20 cellular contexts compared by ENCODE assay signal in the genomic region with DNA sequence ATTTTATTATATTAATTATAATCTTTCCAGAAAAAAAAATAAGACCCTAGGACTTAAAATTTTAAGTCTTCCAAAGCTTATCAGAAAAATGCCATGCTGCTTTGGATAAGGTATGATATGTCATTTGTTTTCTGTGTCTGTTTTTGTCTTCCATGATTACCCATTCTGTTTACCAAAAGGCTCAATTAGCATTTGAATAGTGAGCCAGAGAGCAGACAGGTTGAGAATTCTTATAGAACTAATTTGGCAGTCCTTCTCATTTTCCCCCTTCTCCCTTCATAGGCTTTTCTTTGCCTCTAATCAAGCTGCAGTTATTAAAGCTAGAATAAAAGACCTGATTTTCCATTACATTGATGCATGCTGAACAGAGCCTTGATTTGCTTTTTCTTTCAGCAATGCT.
A peak's percentile ranks its signal among the peaks of the same experiment; 100 is the strongest.
DNase-seq lines count a peak whose midpoint lies in the region; ATAC-seq and TF ChIP-seq lines count a peak whose summit lies in the region.
"Had no signal": no experiment of that assay in that cellular context is flagged by ENCODE, and none has a peak within 500 bp of the region (broad histone marks: within the 10 kb centered on the region; RNA-seq: fewer than 3 reads in every experiment).

No MANE protein-coding gene starts in this region.

- no peak for TF ChIP-seq CTCF in left ventricle myocardium inferior (IDR thresholded peaks at IDR 0.05; ENCODE audit: borderline replicate concordance)

- H3K9ac ChIP-seq in NT2/D1 (ENCODE audit: insufficient read length, low read depth): no peak overlapping the region

- no peaks in the 10 kb centered on the region for H3K4me1 Mint-ChIP-seq in natural killer cell treated with Interleukin-12 subunit alpha and Interleukin-12 subunit beta and Interleukin-15 and Interleukin-18, amount 100 ng/mL, for 72 hours (ENCODE audit: low read depth in 2 of 2)

- DNase-seq in NCI-H82 (lab: John Stamatoyannopoulos, UW) (peak; percentile 31), NCI-H82 treated with DMSO at 0.1 percent for 48 hours (lab: John Stamatoyannopoulos, UW; ENCODE audit: unreplicated experiment) (no peak), NT2/D1 (ENCODE audit: low read depth, low spot score) (peak; percentile 27), iPS DF 19.7 (ENCODE audit: low read depth, low spot score) (peak; percentile 33), putamen (ENCODE audit: low spot score) (peak; percentile 35), left ventricle myocardium inferior (no peak)
- DNase-seq in natural killer cell treated with Interleukin-12 subunit alpha and Interleukin-12 subunit beta and Interleukin-15 and Interleukin-18, amount 100 ng/mL, for 72 hours (ENCODE audit: low spot score): no peak
- DNase-seq: 8988T; C1 segment of cervical spinal cord; CD8-positive, alpha-beta T cell; DND-41; H7; HFFc6; Kasumi-1; NCI-H187; NCI-H446; NCI-H526; NK-92 treated with Interleukin-12 subunit alpha and Interleukin-12 subunit beta, amount 100 ng/mL, for 24 hours had no signal

- H3K27me3 ChIP-seq in NT2/D1 (ENCODE audit: insufficient read depth, insufficient read length) (no peaks in the 10 kb centered on the region), left ventricle myocardium inferior (ENCODE audit: low read depth) (no peaks in the 10 kb centered on the region)

- no peak for ATAC-seq in HG03460 (IDR thresholded peaks at IDR 0.05; ENCODE audit: unreplicated experiment)
- ATAC-seq in natural killer cell treated with Interleukin-12 subunit alpha and Interleukin-12 subunit beta and Interleukin-15 and Interleukin-18, amount 100 ng/mL, for 72 hours: no peak
- ATAC-seq: CD8-positive, alpha-beta T cell; Panc1 had no signal

- H3K4me3 Mint-ChIP-seq in natural killer cell treated with Interleukin-12 subunit alpha and Interleukin-12 subunit beta and Interleukin-15 and Interleukin-18, amount 100 ng/mL, for 72 hours: no peak overlapping the region
- H3K4me3 Mint-ChIP-seq: CD8-positive, alpha-beta T cell; HFFc6 had no signal

- H3K27ac ChIP-seq in left ventricle myocardium inferior (replicated peaks): no peak overlapping the region

- H3K27me3 Mint-ChIP-seq in natural killer cell treated with Interleukin-12 subunit alpha and Interleukin-12 subunit beta and Interleukin-15 and Interleukin-18, amount 100 ng/mL, for 72 hours: no peaks in the 10 kb centered on the region

- H3K4me3 ChIP-seq in NT2/D1 (ENCODE audit: insufficient read length, low read depth): no peak overlapping the region
- H3K4me3 ChIP-seq in left ventricle myocardium inferior: no peak overlapping the region

- intact Hi-C loops in left ventricle myocardium inferior (cut with micrococcal nuclease): no loop called here

- peaks cover 4% of the 10 kb centered on the region for H3K9me3 Mint-ChIP-seq in natural killer cell treated with Interleukin-12 subunit alpha and Interleukin-12 subunit beta and Interleukin-15 and Interleukin-18, amount 100 ng/mL, for 72 hours
- H3K9me3 Mint-ChIP-seq: CD8-positive, alpha-beta T cell had no signal

- H3K27ac Mint-ChIP-seq in natural killer cell treated with Interleukin-12 subunit alpha and Interleukin-12 subunit beta and Interleukin-15 and Interleukin-18, amount 100 ng/mL, for 72 hours: no peak overlapping the region
- H3K27ac Mint-ChIP-seq: CD8-positive, alpha-beta T cell; HFFc6 had no signal

- H3K4me1 ChIP-seq in NT2/D1 (ENCODE audit: insufficient read depth, insufficient read length) (no peaks in the 10 kb centered on the region), left ventricle myocardium inferior (no peaks in the 10 kb centered on the region)

- H3K36me3 Mint-ChIP-seq in natural killer cell treated with Interleukin-12 subunit alpha and Interleukin-12 subunit beta and Interleukin-15 and Interleukin-18, amount 100 ng/mL, for 72 hours: peaks cover 2% of the 10 kb centered on the region
- H3K36me3 Mint-ChIP-seq: CD8-positive, alpha-beta T cell had no signal

- H3K36me3 ChIP-seq in NT2/D1 (ENCODE audit: insufficient read depth, insufficient read length, low read length) (no peaks in the 10 kb centered on the region), left ventricle myocardium inferior (no peaks in the 10 kb centered on the region)

- H3K9me3 ChIP-seq in NT2/D1 (ENCODE audit: insufficient read depth, low read length): no peaks in the 10 kb centered on the region
- no peaks in the 10 kb centered on the region for H3K9me3 ChIP-seq in left ventricle myocardium inferior (replicated peaks)

Comparison
In these comparisons a context has a peak if more than half of its experiments do, and no peak if none do; other contexts are left out.
1. DNase-seq: peak in NCI-H82 (single experiment), NT2/D1 (single experiment), iPS DF 19.7 (single experiment) and putamen (single experiment); none in NCI-H82 treated with DMSO at 0.1 percent for 48 hours (single experiment), left ventricle myocardium inferior (single experiment) and natural killer cell treated with Interleukin-12 subunit alpha and Interleukin-12 subunit beta and Interleukin-15 and Interleukin-18, amount 100 ng/mL, for 72 hours (single experiment).